ENCODE assay signal across 8 cellular contexts in genomic region chr10:11515596-11516418, GRCh38.
DNase-seq lines count a peak whose midpoint lies in the region; ATAC-seq, FAIRE-seq and TF ChIP-seq lines count a peak whose summit lies in the region.

No MANE protein-coding gene starts in this region.

- H3K4me1 ChIP-seq in tibial nerve, result peaks cover 0 to 39% (median 7%) of the 10 kb centered on the region in 4 donors

- no peaks in the 10 kb centered on the region for H3K9me3 ChIP-seq in tibial nerve

- H3K27ac Mint-ChIP-seq in memory B cell, result peak overlapping the region; percentile 80

- H3K4me3 ChIP-seq in tibial nerve, result no peak overlapping the region

- H3K27me3 ChIP-seq in tibial nerve, result no peaks in the 10 kb centered on the region

- no peak for TF ChIP-seq POLR2A in H54 (IDR thresholded peaks at IDR 0.05; ENCODE audit: low read depth, low read length)
- no peak for TF ChIP-seq POLR2A in tibial nerve (IDR thresholded peaks at IDR 0.05)

- H3K9me3 Mint-ChIP-seq in memory B cell, result no peaks in the 10 kb centered on the region

- peaks cover 40% of the 10 kb centered on the region for H3K4me1 Mint-ChIP-seq in memory B cell

- DNase-seq in activated effector memory CD4-positive, alpha-beta T cell treated with anti-CD3 and anti-CD28 coated beads, Interleukin-2, amount 50 U/mL, for 16 hours, result peak; percentile 71
- no peak for DNase-seq in activated effector memory CD4-positive, alpha-beta T cell treated with Interleukin-2 at 50 U/mL for 16 hours
- DNase-seq in H54 (ENCODE audit: insufficient read length, low spot score), result no peak
- peak; percentile 38 for DNase-seq in M059J (ENCODE audit: low read depth)
- DNase-seq in dermis blood vessel endothelial cell, result peak; percentile 81
- DNase-seq in memory B cell (ENCODE audit: low spot score in 2 of 2), result peak; percentile 35 to 57
- peak in 1 of 2 donors; percentile 71 for DNase-seq in tibial nerve (ENCODE audit: low spot score in 2 of 2)

- H3K27me3 Mint-ChIP-seq in memory B cell, result no peaks in the 10 kb centered on the region

- H3K27ac ChIP-seq in tibial nerve, result no peak overlapping the region

- ATAC-seq in memory B cell (ENCODE audit: low read depth), result peak; percentile 74

- WGBS in tibial nerve, 2 donors, result 11 to 16% methylated on average over 5 of the region's 5 CpGs

- H3K36me3 Mint-ChIP-seq in memory B cell, result peaks cover 19% of the 10 kb centered on the region

- TF ChIP-seq EP300 in tibial nerve (IDR thresholded peaks at IDR 0.05), result no peak

- no peaks in the 10 kb centered on the region for H3K36me3 ChIP-seq in tibial nerve

- TF ChIP-seq CTCF in tibial nerve (IDR thresholded peaks at IDR 0.05), result peak; percentile 64 to 88 (median 80)

- FAIRE-seq in H54 (lab: Jason Lieb, UNC) (peak; percentile 90), TTC549 (lab: Jason Lieb, UNC) (peak; percentile 85)

- no peak overlapping the region for H3K4me3 Mint-ChIP-seq in memory B cell

Comparison
In these comparisons a context has a peak if more than half of its experiments do, and no peak if none do; other contexts are left out.
1. DNase-seq: peak in activated effector memory CD4-positive, alpha-beta T cell treated with anti-CD3 and anti-CD28 coated beads, Interleukin-2, amount 50 U/mL, for 16 hours (single experiment), M059J (single experiment), dermis blood vessel endothelial cell (single experiment) and memory B cell (2 of 2); none in activated effector memory CD4-positive, alpha-beta T cell treated with Interleukin-2 at 50 U/mL for 16 hours (single experiment) and H54 (single experiment).